In the genomic region with DNA sequence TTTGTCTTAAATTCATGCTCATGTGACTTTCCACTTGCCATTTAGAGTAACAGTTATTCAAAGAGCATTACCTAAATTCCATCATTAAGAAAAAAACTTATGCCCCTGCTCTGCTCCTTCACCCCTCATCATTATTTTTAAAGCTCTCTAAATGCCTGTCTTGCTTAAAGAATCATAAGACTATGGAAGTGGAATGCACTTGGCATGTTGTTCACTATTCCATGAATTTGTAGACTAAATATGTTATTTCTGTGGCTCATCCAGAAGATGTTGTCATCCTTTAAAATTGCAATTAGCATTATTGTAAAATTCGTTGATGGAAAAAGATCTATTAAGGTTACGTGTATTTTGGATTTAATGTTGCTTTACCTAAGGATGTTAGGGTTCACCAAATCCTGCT, we compare ENCODE assay signal across 28 cellular contexts.
DNase-seq lines count a peak whose midpoint lies in the region; ATAC-seq and TF ChIP-seq lines count a peak whose summit lies in the region.
"Had no signal": no experiment of that assay in that cellular context is flagged by ENCODE, and none has a peak within 500 bp of the region (broad histone marks: within the 10 kb centered on the region; RNA-seq: fewer than 3 reads in every experiment).

No MANE protein-coding gene starts in this region.

- H3K4me1 Mint-ChIP-seq in osteocyte (ENCODE audit: unreplicated experiment) (peaks cover 66% of the 10 kb centered on the region), type B pancreatic cell (ENCODE audit: unreplicated experiment) (peaks cover 39% of the 10 kb centered on the region)
- H3K4me1 Mint-ChIP-seq: naive B cell had no signal

- no CpG with 5 or more reads among the region's 2 CpGs for WGBS in IMR-90 (ENCODE audit: extremely low coverage in 2 of 2, insufficient read length in 1 of 2), 2 experiments

- H3K27me3 Mint-ChIP-seq in osteocyte (ENCODE audit: unreplicated experiment) (no peaks in the 10 kb centered on the region), type B pancreatic cell (no peaks in the 10 kb centered on the region)
- H3K27me3 Mint-ChIP-seq: IgD-negative memory B cell had no signal

- no peaks in the 10 kb centered on the region for H3K27me3 ChIP-seq in IMR-90 (ENCODE audit: control insufficient read depth, insufficient read depth, low read length)
- no peaks in the 10 kb centered on the region for H3K27me3 ChIP-seq in dorsolateral prefrontal cortex
- H3K27me3 ChIP-seq: breast epithelium, left lung, upper lobe of left lung had no signal

- H4K91ac ChIP-seq in IMR-90 (ENCODE audit: insufficient read depth, low read depth, low read length) = no peak overlapping the region

- H3K56ac ChIP-seq in IMR-90 (ENCODE audit: extremely low read depth, insufficient read depth, low read length) = no peak overlapping the region

- BruUV-seq in IMR-90 (replicated peaks; lab: Mats Ljungman, UMichigan) = no TSS peak

- H3K4ac ChIP-seq in IMR-90 (ENCODE audit: low read depth, low read length) = no peak overlapping the region

- intact Hi-C loops in IMR-90 (cut with micrococcal nuclease) (no loop called here), dorsolateral prefrontal cortex (cut with DNase I) (loop anchor here in 1 of 2 donors (5.0 kb wide), 1 partner anchor 59 kb away; the partner anchor contains the start of gene FMNL2)

- H2AFZ ChIP-seq in IMR-90 (replicated peaks; ENCODE audit: low read length, poor library complexity) = no peak overlapping the region

- POLR2A ChIA-PET in IMR-90 (lab: Charles Lee; ENCODE audit: unreplicated experiment) = no interaction called here

- H3K14ac ChIP-seq in IMR-90 (replicated peaks; ENCODE audit: low read depth, low read length) = no peak overlapping the region

- H3K4me2 ChIP-seq in IMR-90 (ENCODE audit: low read depth, low read length) = no peak overlapping the region

- TF ChIP-seq CTCF in IMR-90 (conservative IDR thresholded peaks at IDR 0.05; ENCODE audit: low read depth, low read length) (no peak), dorsolateral prefrontal cortex (IDR thresholded peaks at IDR 0.05 in 54 of 56, conservative IDR thresholded peaks at IDR 0.05 in 2 of 56; ENCODE audit: low read depth in 1 of 56, partially characterized antibody in 56 of 56) (no peak), osteocyte (IDR thresholded peaks at IDR 0.05) (no peak), type B pancreatic cell (conservative IDR thresholded peaks at IDR 0.05) (no peak), GM13976 (IDR thresholded peaks at IDR 0.05; ENCODE audit: borderline replicate concordance, control extremely low read depth, extremely low read depth, insufficient read depth, missing control alignments) (no peak)

- peaks cover 3% of the 10 kb centered on the region; the same call in 1 of the 2 replicates for H3K4me1 ChIP-seq in IMR-90 (ENCODE audit: control insufficient read depth, insufficient read depth, low read length)
- H3K4me1 ChIP-seq: breast epithelium, left lung had no signal

- in situ Hi-C loops in IMR-90 (cut with MboI; ENCODE audit: low sequenced_read_pairs) = no loop called here
- in situ Hi-C loops in GM13976 (cut with MboI; ENCODE audit: low sequenced_read_pairs, unreplicated experiment) = no loop called here

- H3K27ac Mint-ChIP-seq in osteocyte (ENCODE audit: unreplicated experiment) = peak overlapping the region; percentile 80
- H3K27ac Mint-ChIP-seq in type B pancreatic cell = no peak overlapping the region
- H3K27ac Mint-ChIP-seq: activated CD4-positive, alpha-beta T cell treated with anti-CD3 and anti-CD28 coated beads, Interleukin-2, amount 10 ng/mL, durations not matched to agents 7 days and 5 days; IgD-negative memory B cell; naive B cell had no signal

- H3K79me1 ChIP-seq in IMR-90 (ENCODE audit: low read depth in 1 of 2, low read length in 2 of 2) = peaks cover 18 to 22% of the 10 kb centered on the region in 2 experiments; a peak in 2 of 4 replicates

- TF ChIP-seq RAD21 in IMR-90 (IDR thresholded peaks at IDR 0.05; ENCODE audit: low read length) = no peak

- H4K8ac ChIP-seq in IMR-90 (ENCODE audit: low read depth in 2 of 2, low read length in 2 of 2) = no peak overlapping the region

- H3K36me3 Mint-ChIP-seq in osteocyte (ENCODE audit: unreplicated experiment) (no peaks in the 10 kb centered on the region), type B pancreatic cell (no peaks in the 10 kb centered on the region)
- H3K36me3 Mint-ChIP-seq: IgD-negative memory B cell, naive B cell had no signal

- H3K23ac ChIP-seq in IMR-90 (ENCODE audit: low read depth, low read length) = no peak overlapping the region

- TF ChIP-seq POLR2A in IMR-90 (IDR thresholded peaks at IDR 0.05; ENCODE audit: low read depth, low read length) = no peak

- H2BK20ac ChIP-seq in IMR-90 (ENCODE audit: low read depth, low read length) = no peak overlapping the region

- CTCF ChIA-PET in IMR-90 (lab: Yijun Ruan, JAX) = no interaction called here

- H2AK5ac ChIP-seq in IMR-90 (ENCODE audit: low read depth, low read length) = no peak overlapping the region

- no peaks in the 10 kb centered on the region for H4K20me1 ChIP-seq in IMR-90 (ENCODE audit: insufficient read depth, low read length)

- no peaks in the 10 kb centered on the region for H3K36me3 ChIP-seq in IMR-90 (ENCODE audit: control insufficient read depth, insufficient read depth, low read length)
- H3K36me3 ChIP-seq: breast epithelium, left lung, upper lobe of left lung had no signal

- H3K27ac ChIP-seq in IMR-90 (ENCODE audit: insufficient read depth, low read length) (no peak overlapping the region), dorsolateral prefrontal cortex (peak overlapping the region; percentile 15 to 98 (median 79))
- H3K27ac ChIP-seq: VCaP had no signal

- H2BK15ac ChIP-seq in IMR-90 (ENCODE audit: low read depth, low read length) = no peak overlapping the region

- H2BK5ac ChIP-seq in IMR-90 (ENCODE audit: low read depth, low read length, poor library complexity, severe bottlenecking) = no peak overlapping the region

- no peak overlapping the region for H3K4me3 ChIP-seq in IMR-90 (ENCODE audit: insufficient read depth, low read depth, low read length)
- H3K4me3 ChIP-seq in dorsolateral prefrontal cortex = peak overlapping the region in 15 of 59 donors; percentile 9 to 54 (median 46)
- H3K4me3 ChIP-seq: left lung had no signal

- no peak overlapping the region for H2BK120ac ChIP-seq in IMR-90 (ENCODE audit: low read depth, low read length)

- no peaks in the 10 kb centered on the region for H3K9me1 ChIP-seq in IMR-90 (ENCODE audit: insufficient read depth, low read length)

- H3K4me3 Mint-ChIP-seq in osteocyte (ENCODE audit: unreplicated experiment) (peak overlapping the region; percentile 3), type B pancreatic cell (peak overlapping the region; percentile 24)
- H3K4me3 Mint-ChIP-seq: activated CD4-positive, alpha-beta T cell treated with anti-CD3 and anti-CD28 coated beads, Interleukin-2, amount 10 ng/mL, durations not matched to agents 7 days and 5 days; IgD-negative memory B cell; naive B cell had no signal

- no peak overlapping the region for H3K9ac ChIP-seq in IMR-90 (ENCODE audit: low read depth, low read length)

- ATAC-seq in IMR-90 (ENCODE audit: low read depth) (peak; percentile 42; the same call in 1 of the 2 replicates), GM21381 (IDR thresholded peaks at IDR 0.05; ENCODE audit: unreplicated experiment) (no peak), GM21529 (IDR thresholded peaks at IDR 0.05; ENCODE audit: unreplicated experiment) (no peak)
- ATAC-seq: stimulated activated naive CD8-positive, alpha-beta T cell treated with anti-CD3 and anti-CD28 coated beads, Interleukin-15, Interleukin-2, amounts not matched to agents 100 U/mL and 50 U/mL, for 24 hours had no signal

- no peak overlapping the region for H4K5ac ChIP-seq in IMR-90 (ENCODE audit: low read depth, low read length)

- DNase-seq in IMR-90 (peak; percentile 45), dorsolateral prefrontal cortex (no peak), osteocyte (ENCODE audit: extremely low spot score, unreplicated experiment) (no peak), type B pancreatic cell (ENCODE audit: extremely low spot score, unreplicated experiment) (no peak), cortex of kidney (lab: John Stamatoyannopoulos, UW) (no peak), GM13976 (ENCODE audit: low spot score) (no peak)
- DNase-seq: activated CD4-positive, alpha-beta T cell treated with anti-CD3 and anti-CD28 coated beads, Interleukin-2, amount 10 ng/mL, durations not matched to agents 7 days and 5 days; activated naive CD4-positive, alpha-beta T cell treated with Interleukin-2 at 50 U/mL for 16 hours; C1 segment of cervical spinal cord; Caco-2; dermis blood vessel endothelial cell; DMS79 treated with DMSO at 0.1 percent for 48 hours; glutamatergic neuron; GOT3; left lung; naive B cell; NCI-H1048; NCI-H1694 treated with DMSO at 0.1 percent for 48 hours; NCI-H524; nucleus accumbens; SHP77; stimulated activated naive CD8-positive, alpha-beta T cell treated with anti-CD3 and anti-CD28 coated beads, Interleukin-15, Interleukin-2, amounts not matched to agents 100 U/mL and 50 U/mL, for 24 hours; upper lobe of left lung had no signal

- H3K9me3 Mint-ChIP-seq in osteocyte (ENCODE audit: unreplicated experiment) = no peaks in the 10 kb centered on the region
- no peaks in the 10 kb centered on the region for H3K9me3 Mint-ChIP-seq in type B pancreatic cell
- H3K9me3 Mint-ChIP-seq: activated CD4-positive, alpha-beta T cell treated with anti-CD3 and anti-CD28 coated beads, Interleukin-2, amount 10 ng/mL, durations not matched to agents 7 days and 5 days; naive B cell had no signal

- no peaks in the 10 kb centered on the region for H3K9me3 ChIP-seq in IMR-90 (ENCODE audit: control insufficient read depth, insufficient read depth, low read length)
- H3K9me3 ChIP-seq: breast epithelium, Caco-2, left lung, upper lobe of left lung had no signal

- H2AK9ac ChIP-seq in IMR-90 (replicated peaks; ENCODE audit: low read depth, low read length, poor library complexity) = no peak overlapping the region

- dilution Hi-C loops in IMR-90 (cut with HindIII; ENCODE audit: low sequenced_read_pairs, unreplicated experiment) = no loop called here

- no peak overlapping the region for H3K18ac ChIP-seq in IMR-90 (ENCODE audit: low read depth, low read length)

TF ChIP-seq in IMR-90, 13 proteins besides CTCF, POLR2A, EP300 and RAD21 (continues in another document):
- TF ChIP-seq RFX5 (IDR thresholded peaks at IDR 0.05; ENCODE audit: low read depth, low read length) = no peak
- TF ChIP-seq, protein P1, sequence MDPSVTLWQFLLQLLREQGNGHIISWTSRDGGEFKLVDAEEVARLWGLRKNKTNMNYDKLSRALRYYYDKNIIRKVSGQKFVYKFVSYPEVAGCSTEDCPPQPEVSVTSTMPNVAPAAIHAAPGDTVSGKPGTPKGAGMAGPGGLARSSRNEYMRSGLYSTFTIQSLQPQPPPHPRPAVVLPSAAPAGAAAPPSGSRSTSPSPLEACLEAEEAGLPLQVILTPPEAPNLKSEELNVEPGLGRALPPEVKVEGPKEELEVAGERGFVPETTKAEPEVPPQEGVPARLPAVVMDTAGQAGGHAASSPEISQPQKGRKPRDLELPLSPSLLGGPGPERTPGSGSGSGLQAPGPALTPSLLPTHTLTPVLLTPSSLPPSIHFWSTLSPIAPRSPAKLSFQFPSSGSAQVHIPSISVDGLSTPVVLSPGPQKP (IDR thresholded peaks at IDR 0.05; ENCODE audit: borderline replicate concordance, low read depth, low read length) = no peak
- TF ChIP-seq MAZ (IDR thresholded peaks at IDR 0.05; ENCODE audit: borderline replicate concordance, low read depth, low read length) = no peak
- no peak for TF ChIP-seq CHD1 (IDR thresholded peaks at IDR 0.05; ENCODE audit: low read depth, low read length)
